27 cellular contexts compared by ENCODE assay signal in the genomic region with DNA sequence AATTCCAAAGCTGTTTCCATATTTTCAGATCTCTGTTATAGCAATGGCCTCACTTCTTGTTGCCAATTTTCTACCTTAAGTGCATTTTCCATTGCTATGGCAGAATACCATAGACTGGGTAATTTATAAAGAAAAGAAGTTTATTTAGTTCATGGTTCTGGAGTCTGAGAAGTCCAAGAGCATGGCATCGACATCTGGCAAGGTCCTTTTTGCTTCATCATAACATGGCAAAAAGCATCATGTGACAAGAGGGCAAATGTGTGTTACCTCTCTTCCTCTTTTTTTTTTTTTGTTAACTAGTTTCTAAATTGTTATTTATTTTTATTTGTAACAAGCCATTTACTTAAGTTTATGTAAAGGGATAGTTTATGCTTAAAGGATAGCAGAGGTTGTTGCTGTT. TPM values are rescaled to one million over a fixed set of nuclear protein-coding genes. Genes with fewer than 3 reads are reported as not detected.
"Had no signal": no experiment of that assay in that cellular context is flagged by ENCODE, and none has a peak within 500 bp of the region (broad histone marks: within the 10 kb centered on the region; RNA-seq: fewer than 3 reads in every experiment).

No MANE protein-coding gene starts in this region.

- DNase-seq: stimulated activated CD4-positive, alpha-beta T cell treated with anti-CD3 and anti-CD28 coated beads, Interleukin-2, amount 100 ng/mL, for 48 hours; stimulated activated CD4-positive, alpha-beta T cell treated with anti-CD3 and anti-CD28 coated beads, Interleukin-4, amount 100 ng/mL, for 1 hour; stimulated activated CD4-positive, alpha-beta T cell treated with anti-CD3 and anti-CD28 coated beads, Interleukin-4, amount 100 ng/mL, for 24 hours; stimulated activated CD4-positive, alpha-beta T cell treated with anti-CD3 and anti-CD28 coated beads, Interleukin-4, amount 100 ng/mL, for 4 hours; stimulated activated CD8-positive, alpha-beta memory T cell treated with anti-CD3 and anti-CD28 coated beads, Interleukin-4, amount 100 ng/mL, for 48 hours; stimulated activated naive B cell treated with anti-CD40 and anti-IgM and Interleukin-4, amounts not matched to agents 10 μg/mL and 1 μg/mL and 100 μg/mL, for 72 hours; stimulated activated naive CD4-positive, alpha-beta T cell; stimulated activated naive CD4-positive, alpha-beta T cell treated with Interleukin-2 at 50 U/mL for 16 hours; stimulated activated naive CD8-positive, alpha-beta T cell treated with anti-CD3 and anti-CD28 coated beads, Interleukin-15, amount 100 ng/mL, for 72 hours; stimulated activated naive CD8-positive, alpha-beta T cell treated with anti-CD3 and anti-CD28 coated beads, Interleukin-15, Interleukin-2, amounts not matched to agents 100 U/mL and 50 U/mL, for 24 hours; stomach; substantia nigra; testis; thyroid gland; tibial artery; transverse colon; trophoblast cell; upper lobe of right lung; uterus had no signal

- H3K27ac ChIP-seq: stomach, suprapubic skin, testis, thoracic aorta, thyroid gland, tibial artery, tibial nerve, transverse colon, upper lobe of left lung, upper lobe of right lung, uterus, vagina had no signal

- H3K9me3 ChIP-seq: stomach, suprapubic skin, testis, thoracic aorta, thyroid gland, tibial artery, tibial nerve, transverse colon, upper lobe of left lung, upper lobe of right lung, uterus, vagina had no signal

- ATAC-seq: stimulated activated effector memory CD8-positive, alpha-beta T cell treated with anti-CD3 and anti-CD28 coated beads, Interleukin-12 subunit alpha, Interleukin-12 subunit beta, amount 100 ng/mL, for 72 hours; stimulated activated memory B cell treated with anti-CD40 and anti-IgM and Interleukin-4, amounts not matched to agents 10 μg/mL and 1 μg/mL and 100 μg/mL, for 72 hours; stimulated activated naive B cell treated with anti-CD40 and anti-IgM and Interleukin-4, amounts not matched to agents 10 μg/mL and 1 μg/mL and 100 μg/mL, for 72 hours; stimulated activated naive CD8-positive, alpha-beta T cell treated with anti-CD3 and anti-CD28 coated beads, Interleukin-15, amount 100 ng/mL, for 72 hours; stimulated activated naive CD8-positive, alpha-beta T cell treated with anti-CD3 and anti-CD28 coated beads, Interleukin-15, Interleukin-2, amounts not matched to agents 100 U/mL and 50 U/mL, for 24 hours; upper lobe of right lung had no signal

- H3K36me3 ChIP-seq: stomach, suprapubic skin, thoracic aorta, thyroid gland, tibial artery, tibial nerve, transverse colon, upper lobe of left lung, upper lobe of right lung, uterus, vagina had no signal

- H3K4me1 ChIP-seq: stomach, suprapubic skin, testis, thyroid gland, tibial artery, tibial nerve, transverse colon, upper lobe of left lung, upper lobe of right lung, uterus, vagina had no signal

- H3K27me3 ChIP-seq: stomach, suprapubic skin, testis, thyroid gland, tibial artery, tibial nerve, transverse colon, upper lobe of left lung, upper lobe of right lung, uterus, vagina had no signal

- H3K4me3 ChIP-seq: stomach, suprapubic skin, testis, thoracic aorta, thyroid gland, tibial artery, tibial nerve, transverse colon, upper lobe of left lung, upper lobe of right lung, uterus, vagina had no signal

- FAIRE-seq: urothelium cell line had no signal

RNA-seq across cellular contexts. Expression of a gene that starts 45.2 kb away (rescaled TPM):
- total RNA-seq: thoracic aorta had no signal
